Comparison of ENCODE assay signal across 9 cellular contexts in genomic region chr18:59994357-59994756, GRCh38.
DNase-seq lines count a peak whose midpoint lies in the region; ATAC-seq and TF ChIP-seq lines count a peak whose summit lies in the region.
"Had no signal": no experiment of that assay in that cellular context is flagged by ENCODE, and none has a peak within 500 bp of the region (broad histone marks: within the 10 kb centered on the region; RNA-seq: fewer than 3 reads in every experiment).

No MANE protein-coding gene starts in this region.

- H3K79me1 ChIP-seq in mesendoderm (ENCODE audit: low read length) = no peaks in the 10 kb centered on the region

- no peak overlapping the region for H2AFZ ChIP-seq in OCI-LY7 (ENCODE audit: low read length)

- no peak overlapping the region for H2BK5ac ChIP-seq in mesendoderm (ENCODE audit: low read length)

- H3K4me2 ChIP-seq in OCI-LY7 (ENCODE audit: low read length) (no peak overlapping the region), mesendoderm (ENCODE audit: low read length) (no peak overlapping the region)
- H3K4me2 ChIP-seq: BLaER1 had no signal

- H3K27ac ChIP-seq in OCI-LY7 (ENCODE audit: low read depth, low read length, poor library complexity, severe bottlenecking) = no peak overlapping the region
- no peak overlapping the region for H3K27ac ChIP-seq in mesendoderm (ENCODE audit: low read depth, low read length)
- no peak overlapping the region for H3K27ac ChIP-seq in RWPE1
- H3K27ac ChIP-seq: BLaER1 had no signal

- CTCF ChIA-PET in OCI-LY7 (lab: Charles Lee; ENCODE audit: unreplicated experiment) = no interaction called here
- CTCF ChIA-PET in RWPE1 (lab: Yijun Ruan, JAX) = no interaction called here

- no peaks in the 10 kb centered on the region for H4K20me1 ChIP-seq in OCI-LY7 (ENCODE audit: insufficient read depth, low read length)
- H4K20me1 ChIP-seq: BLaER1 had no signal

- H3K9me3 ChIP-seq in OCI-LY7 (ENCODE audit: low read length) = no peaks in the 10 kb centered on the region
- H3K9me3 ChIP-seq: BLaER1 had no signal

- TF ChIP-seq CTCF in OCI-LY7 (conservative IDR thresholded peaks at IDR 0.05; ENCODE audit: low read length) = peak; percentile 72
- no peak for TF ChIP-seq CTCF in RWPE1 (conservative IDR thresholded peaks at IDR 0.05; ENCODE audit: low read depth)

- POLR2A ChIA-PET in OCI-LY7 (lab: Charles Lee) (interaction anchor here (0.6 kb wide), 1 partner anchor 17 kb away, joined by 3 read pairs; no protein-coding TSS in a partner anchor), RWPE1 (lab: Yijun Ruan, JAX; ENCODE audit: low non-redundant PET) (no interaction called here)

- intact Hi-C loops in OCI-LY7 (cut with micrococcal nuclease; ENCODE audit: unreplicated experiment) = loop anchor here (2.0 to 10.0 kb wide), 3 partner anchors 212 to 420 kb away; no protein-coding TSS in a partner anchor

- H3K79me2 ChIP-seq in OCI-LY7 (ENCODE audit: insufficient read depth, low read depth, low read length) (no peaks in the 10 kb centered on the region), mesendoderm (ENCODE audit: control insufficient read depth, insufficient read depth, low read length) (no peaks in the 10 kb centered on the region)

- no peak overlapping the region for H3K56ac ChIP-seq in mesendoderm (ENCODE audit: low read length)

- DNase-seq in NCI-H146 (lab: John Stamatoyannopoulos, UW) (peak; percentile 40), NCI-H146 treated with DMSO at 0.1 percent for 48 hours (lab: John Stamatoyannopoulos, UW; ENCODE audit: unreplicated experiment) (no peak), OCI-LY7 (ENCODE audit: low spot score) (peak; percentile 51), mesendoderm (peak; percentile 43), RWPE1 (ENCODE audit: low spot score) (no peak), NCI-H1092 (lab: John Stamatoyannopoulos, UW) (no peak)

- ATAC-seq in HG02610 (IDR thresholded peaks at IDR 0.05; ENCODE audit: unreplicated experiment) = peak; percentile 54
- no peak for ATAC-seq in GM18873 (IDR thresholded peaks at IDR 0.05; ENCODE audit: low FRiP score, unreplicated experiment)

- no peak overlapping the region for H4K8ac ChIP-seq in mesendoderm (ENCODE audit: low read depth, low read length)

- H3K9me2 ChIP-seq in OCI-LY7 (ENCODE audit: insufficient read depth, low read length) = no peaks in the 10 kb centered on the region

- no peak overlapping the region for H4K5ac ChIP-seq in mesendoderm (ENCODE audit: low read length)

- no peak overlapping the region for H3K18ac ChIP-seq in mesendoderm (ENCODE audit: low read length)

- no peak overlapping the region for H2BK15ac ChIP-seq in mesendoderm (replicated peaks; ENCODE audit: low read depth)

- no peak overlapping the region for H3K4me3 ChIP-seq in OCI-LY7 (ENCODE audit: low read depth, low read length, poor library complexity, severe bottlenecking)
- no peak overlapping the region for H3K4me3 ChIP-seq in mesendoderm (ENCODE audit: low read length)
- H3K4me3 ChIP-seq: BLaER1 had no signal

- no peaks in the 10 kb centered on the region for H3K27me3 ChIP-seq in mesendoderm (ENCODE audit: insufficient read depth, low read length, poor library complexity)
- H3K27me3 ChIP-seq: BLaER1 had no signal

- no peak overlapping the region for H3K4ac ChIP-seq in mesendoderm (ENCODE audit: low read depth, low read length)

- H3K36me3 ChIP-seq in OCI-LY7 (ENCODE audit: insufficient read depth, low read length) (no peaks in the 10 kb centered on the region), mesendoderm (ENCODE audit: control insufficient read depth, insufficient read depth, low read length) (no peaks in the 10 kb centered on the region)
- H3K36me3 ChIP-seq: BLaER1 had no signal

- H3K23ac ChIP-seq in mesendoderm (ENCODE audit: low read length) = no peak overlapping the region

- H2BK120ac ChIP-seq in mesendoderm (ENCODE audit: low read depth, low read length) = no peak overlapping the region

- BruUV-seq in OCI-LY7 (replicated peaks; lab: Mats Ljungman, UMichigan) = no TSS peak

- no peak overlapping the region for H2AK5ac ChIP-seq in mesendoderm (ENCODE audit: low read length)

- H3K9ac ChIP-seq in mesendoderm (ENCODE audit: low read length) = no peak overlapping the region
- H3K9ac ChIP-seq: BLaER1 had no signal

- H3K4me1 ChIP-seq in OCI-LY7 (ENCODE audit: insufficient read depth, low read length, poor library complexity, severe bottlenecking) (no peaks in the 10 kb centered on the region), mesendoderm (ENCODE audit: control insufficient read depth, low read depth, low read length) (no peaks in the 10 kb centered on the region)
- H3K4me1 ChIP-seq: BLaER1 had no signal

- WGBS in mesendoderm (ENCODE audit: extremely low coverage, insufficient coverage, low lambda C conversion rate) = no CpG with 5 or more reads among the region's 1 CpG

Comparison
In these comparisons a context has a peak if more than half of its experiments do, and no peak if none do; other contexts are left out.
1. DNase-seq: peak in NCI-H146 (single experiment), OCI-LY7 (single experiment) and mesendoderm (single experiment); none in NCI-H146 treated with DMSO at 0.1 percent for 48 hours (single experiment), RWPE1 (single experiment) and NCI-H1092 (single experiment).